9 cellular contexts compared by ENCODE assay signal in genomic region chr2:183070942-183071844, GRCh38. TPM values are rescaled to one million over a fixed set of nuclear protein-coding genes. Genes with fewer than 3 reads are reported as not detected.
DNase-seq lines count a peak whose midpoint lies in the region; ATAC-seq and TF ChIP-seq lines count a peak whose summit lies in the region.
"Had no signal": no experiment of that assay in that cellular context is flagged by ENCODE, and none has a peak within 500 bp of the region (broad histone marks: within the 10 kb centered on the region; RNA-seq: fewer than 3 reads in every experiment).

No MANE protein-coding gene starts in this region.

- H3K4me1 ChIP-seq in tibial artery: no peaks in the 10 kb centered on the region

- ATAC-seq in sciatic nerve: no peak

- no peaks in the 10 kb centered on the region for H3K9me3 ChIP-seq in tibial artery

- peaks cover 0 to 10% of the 10 kb centered on the region in 2 donors for H3K27me3 ChIP-seq in tibial artery

- H3K4me3 ChIP-seq in tibial artery: no peak overlapping the region

- no peaks in the 10 kb centered on the region for H3K36me3 ChIP-seq in tibial artery

- intact Hi-C loops in tibial artery (cut with DNase I; ENCODE audit: low total_unique reads) (loop anchor here (10.0 kb wide), 1 partner anchor 54 kb away; the partner anchor contains the start of gene NUP35), sciatic nerve (cut with DNase I) (no loop called here)

- peak; percentile 17 to 29 for DNase-seq in activated CD4-positive, alpha-beta T cell treated with anti-CD3 and anti-CD28 coated beads, Interleukin-2, amount 50 U/mL, for 48 hours
- no peak for DNase-seq in activated CD4-positive, alpha-beta T cell treated with anti-CD3 and anti-CD28 coated beads for 4 hours
- peak; percentile 62 for DNase-seq in SK-N-DZ (ENCODE audit: low spot score)
- peak; percentile 31 for DNase-seq in hepatic stellate cell (ENCODE audit: low spot score)
- peak; percentile 36 to 71 for DNase-seq in tibial artery
- no peak for DNase-seq in central memory CD4-positive, alpha-beta T cell
- no peak for DNase-seq in sciatic nerve (ENCODE audit: low spot score)
- DNase-seq in DMS153 (lab: John Stamatoyannopoulos, UW): no peak
- DNase-seq: CD4-positive, CD25-positive, alpha-beta regulatory T cell had no signal

- H3K27ac ChIP-seq in tibial artery: no peak overlapping the region

- TF ChIP-seq CTCF in tibial artery (IDR thresholded peaks at IDR 0.05): peak; percentile 20 to 31

RNA-seq across cellular contexts. Expression of gene DUSP19, which starts 7.4 kb away (rescaled TPM):
- polyA plus RNA-seq in SK-N-DZ (2014; cell fraction: cytosol; rRNA removed): 3.9 and 6.1 TPM in 2 replicates
- 0.83 and 2.5 TPM in 2 replicates for polyA plus RNA-seq in SK-N-DZ (2014; cell fraction: nucleus; rRNA removed)
- 3.0 TPM for total RNA-seq in sciatic nerve

RNA-seq across cellular contexts. Expression of gene NCKAP1, which starts 32.9 kb away (rescaled TPM):
- polyA plus RNA-seq in SK-N-DZ (2014; cell fraction: cytosol; rRNA removed): 81.2 and 115 TPM in 2 replicates
- polyA plus RNA-seq in SK-N-DZ (2014; cell fraction: nucleus; rRNA removed): 66.9 and 90.6 TPM in 2 replicates
- total RNA-seq in sciatic nerve: 150 TPM

RNA-seq across cellular contexts. Expression of gene NUP35, which starts 53.0 kb away (rescaled TPM):
- 40.4 and 48.5 TPM in 2 replicates for polyA plus RNA-seq in SK-N-DZ (2014; cell fraction: cytosol; rRNA removed)
- polyA plus RNA-seq in SK-N-DZ (2014; cell fraction: nucleus; rRNA removed): 26.2 and 32.2 TPM in 2 replicates
- total RNA-seq in sciatic nerve: 21.1 TPM

Comparison
In these comparisons a context has a peak if more than half of its experiments do, and no peak if none do; other contexts are left out.
1. DNase-seq: peak in activated CD4-positive, alpha-beta T cell treated with anti-CD3 and anti-CD28 coated beads, Interleukin-2, amount 50 U/mL, for 48 hours (2 of 2), SK-N-DZ (single experiment), hepatic stellate cell (single experiment) and tibial artery (2 of 2); none in activated CD4-positive, alpha-beta T cell treated with anti-CD3 and anti-CD28 coated beads for 4 hours (0 of 2), central memory CD4-positive, alpha-beta T cell (single experiment), sciatic nerve (single experiment) and DMS153 (single experiment).